In genomic region chr5:130996720-130997119, GRCh38 we compare ENCODE assay signal across 8 cellular contexts.
DNase-seq lines count a peak whose midpoint lies in the region; ATAC-seq, FAIRE-seq and TF ChIP-seq lines count a peak whose summit lies in the region.
"Not testable (repeated sequence)": the region's sequence is repeated elsewhere in the genome, so short reads cannot be mapped to it uniquely, and the experiment has no call there.

No MANE protein-coding gene starts in this region.

- not testable (repeated sequence) for H2BK15ac ChIP-seq in H1 (ENCODE audit: low read length)

- not testable (repeated sequence) for H4K5ac ChIP-seq in H1 (ENCODE audit: insufficient read length, low read depth, low read length)

- not testable (repeated sequence) for H3K23ac ChIP-seq in H1 (ENCODE audit: insufficient read length)

- TF ChIP-seq RAD21 in HCT116 (IDR thresholded peaks at IDR 0.05; ENCODE audit: low read depth); GM12878 (IDR thresholded peaks at IDR 0.05; ENCODE audit: insufficient read depth, low read depth, low read length); H1 (IDR thresholded peaks at IDR 0.05 in 1 of 2, conservative IDR thresholded peaks at IDR 0.05 in 1 of 2; ENCODE audit: low read depth in 2 of 2, low read length in 2 of 2): not testable (repeated sequence)

- intact Hi-C loops in HCT116 (cut with micrococcal nuclease); GM12878 (cut with micrococcal nuclease; ENCODE audit: unreplicated experiment): not testable (repeated sequence)

- H2BK12ac ChIP-seq in H1 (ENCODE audit: low read depth, low read length) = not testable (repeated sequence)

- POLR2A ChIA-PET in HCT116 (lab: Charles Lee); H1 (lab: Charles Lee; ENCODE audit: partially characterized antibody): not testable (repeated sequence)
- POLR2A ChIA-PET in GM12878 (lab: Charles Lee) = interaction anchor here (0.7 kb wide), 1 partner anchor 267 kb away, joined by 3 read pairs; no protein-coding TSS in a partner anchor

- not testable (repeated sequence) for H3K27ac Mint-ChIP-seq in GM23338

- H3K14ac ChIP-seq in H1 (ENCODE audit: insufficient read length) = not testable (repeated sequence)

- not testable (repeated sequence) for TF ChIP-seq EP300 in GM12878 (IDR thresholded peaks at IDR 0.05; ENCODE audit: borderline replicate concordance in 1 of 2, control insufficient read depth in 1 of 2, low read depth in 2 of 2, low read length in 2 of 2); H1 (IDR thresholded peaks at IDR 0.05; ENCODE audit: borderline replicate concordance in 1 of 2, low read depth in 2 of 2, low read length in 2 of 2)

- H3K9ac ChIP-seq in HCT116 (ENCODE audit: low read length); GM12878 (ENCODE audit: control insufficient read depth, insufficient read depth, low read length); H1 (replicated peaks in 1 of 4; ENCODE audit: extremely low read depth in 1 of 4, low read depth in 3 of 4, low read length in 3 of 4): not testable (repeated sequence)

- not testable (repeated sequence) for H4K91ac ChIP-seq in H1 (replicated peaks; ENCODE audit: insufficient read length, low read length)

- H3K9me3 ChIP-seq in HCT116 (ENCODE audit: control insufficient read depth in 1 of 2, insufficient read depth in 1 of 2, low read depth in 1 of 2, low read length in 2 of 2); RWPE2 (ENCODE audit: severe bottlenecking); GM12878 (replicated peaks; ENCODE audit: control insufficient read depth, insufficient read depth, low read length); H1 (ENCODE audit: insufficient read depth in 2 of 2, low read depth in 1 of 2, low read length in 1 of 2): not testable (repeated sequence)

- TF ChIP-seq CTCF in C4-2B (conservative IDR thresholded peaks at IDR 0.05) = peak; percentile 40
- TF ChIP-seq CTCF in GM23338 (conservative IDR thresholded peaks at IDR 0.05; ENCODE audit: low read depth in 2 of 2) = peak in 1 of 2 experiments; percentile 42; a peak in 2 of 4 replicates
- not testable (repeated sequence) for TF ChIP-seq CTCF in HCT116 (IDR thresholded peaks at IDR 0.05 in 2 of 3, conservative IDR thresholded peaks at IDR 0.05 in 1 of 3; ENCODE audit: borderline replicate concordance in 1 of 3, insufficient read depth in 1 of 3, low read depth in 2 of 3, low read length in 2 of 3); GM12878 (IDR thresholded peaks at IDR 0.05 in 2 of 3, conservative IDR thresholded peaks at IDR 0.05 in 1 of 3; ENCODE audit: control insufficient read depth in 2 of 3, extremely low read depth in 1 of 3, insufficient read depth in 1 of 3, low read depth in 3 of 3, low read length in 3 of 3); H1 (IDR thresholded peaks at IDR 0.05; ENCODE audit: control extremely low read depth in 1 of 3, insufficient read depth in 1 of 3, low read depth in 1 of 3, low read length in 3 of 3)
- TF ChIP-seq CTCF in RWPE2 (IDR thresholded peaks at IDR 0.05; ENCODE audit: poor library complexity, severe bottlenecking) = peak; percentile 18
- TF ChIP-seq CTCF in VCaP (conservative IDR thresholded peaks at IDR 0.05) = 0 out of 2 replicates have a peak, but pooled peaks have one; percentile 10

- H3K79me2 ChIP-seq in GM23338 (replicated peaks; ENCODE audit: insufficient read depth); HCT116 (ENCODE audit: insufficient read depth, low read length); GM12878 (ENCODE audit: control insufficient read depth, insufficient read depth, low read length); H1 (ENCODE audit: control insufficient read depth in 1 of 2, insufficient read depth in 2 of 2, low read length in 2 of 2): not testable (repeated sequence)

- not testable (repeated sequence) for FAIRE-seq in GM12878 (lab: Jason Lieb, UNC)
- FAIRE-seq in H1 (lab: Jason Lieb, UNC) (peak; percentile 96), urothelium cell line (lab: Jason Lieb, UNC) (peak; percentile 50)

- H4K20me1 ChIP-seq in GM23338 (replicated peaks; ENCODE audit: insufficient read depth); HCT116 (ENCODE audit: insufficient read depth); GM12878 (ENCODE audit: control insufficient read depth, insufficient read depth); H1 (replicated peaks in 1 of 2; ENCODE audit: control insufficient read depth in 1 of 2, insufficient read depth in 2 of 2, low read length in 2 of 2): not testable (repeated sequence)

- H3K18ac ChIP-seq in H1 (ENCODE audit: extremely low read depth, low read length) = not testable (repeated sequence)

- H3K4me3 Mint-ChIP-seq in GM23338 = not testable (repeated sequence)

- H3K36me3 Mint-ChIP-seq in GM23338 (ENCODE audit: low read depth) = not testable (repeated sequence)

- H3K23me2 ChIP-seq in H1 (ENCODE audit: low read depth, low read length) = not testable (repeated sequence)

- not testable (repeated sequence) for H3K9me3 Mint-ChIP-seq in GM23338

- not testable (repeated sequence) for TF ChIP-seq POLR2A in HCT116 (IDR thresholded peaks at IDR 0.05; ENCODE audit: borderline replicate concordance, extremely low read depth, insufficient read depth, insufficient read length); GM12878 (IDR thresholded peaks at IDR 0.05; ENCODE audit: low read depth, low read length); H1 (IDR thresholded peaks at IDR 0.05; ENCODE audit: control extremely low read depth in 1 of 2, low read depth in 2 of 2, low read length in 2 of 2)

- peak; percentile 87 for ATAC-seq in GM23338
- peak; percentile 71 for ATAC-seq in HCT116
- ATAC-seq in RWPE2 (ENCODE audit: low read depth) = not testable (repeated sequence)
- ATAC-seq in GM12878 = peak; percentile 32; the same call in 1 of the 3 replicates

- not testable (repeated sequence) for DNase-seq in GM23338 (ENCODE audit: low spot score); HCT116 (ENCODE audit: low read depth, low spot score); RWPE2 (ENCODE audit: low spot score); GM12878 (ENCODE audit: low read depth, low spot score); H1 (ENCODE audit: low read depth in 1 of 2, low spot score in 2 of 2); urothelium cell line (ENCODE audit: low spot score)

- peaks cover 20% of the 10 kb centered on the region; the same call in 1 of the 2 replicates for H3K4me1 ChIP-seq in GM23338 (ENCODE audit: insufficient read depth)
- not testable (repeated sequence) for H3K4me1 ChIP-seq in HCT116 (ENCODE audit: control insufficient read depth in 1 of 2, insufficient read depth in 2 of 2, low read length in 2 of 2); RWPE2 (ENCODE audit: insufficient read depth, poor library complexity, severe bottlenecking); GM12878 (ENCODE audit: control insufficient read depth, insufficient read depth, low read length); H1 (replicated peaks in 1 of 4; ENCODE audit: control insufficient read depth in 3 of 4, insufficient read depth in 4 of 4, low read length in 3 of 4)

- H2BK120ac ChIP-seq in H1 (replicated peaks; ENCODE audit: low read depth, low read length) = not testable (repeated sequence)

- H3K9me2 ChIP-seq in GM23338 (ENCODE audit: insufficient read depth); HCT116 (ENCODE audit: insufficient read depth): not testable (repeated sequence)

- peaks cover 17% of the 10 kb centered on the region for H3K4me1 Mint-ChIP-seq in GM23338

- H3K27me3 Mint-ChIP-seq in GM23338 (ENCODE audit: insufficient read depth, low read depth, poor library complexity) = not testable (repeated sequence)

- H3K4me2 ChIP-seq in GM23338; HCT116 (ENCODE audit: low read length); GM12878 (ENCODE audit: control insufficient read depth, insufficient read depth); H1 (ENCODE audit: insufficient read depth in 1 of 2, low read depth in 2 of 2, low read length in 2 of 2): not testable (repeated sequence)

- H3K27ac ChIP-seq in C4-2B; GM23338 (ENCODE audit: low read depth); HCT116 (ENCODE audit: low read depth, low read length); RWPE2 (ENCODE audit: poor library complexity, severe bottlenecking); VCaP; GM12878 (ENCODE audit: control insufficient read depth, insufficient read depth); H1 (ENCODE audit: low read depth, low read length): not testable (repeated sequence)

- H2BK5ac ChIP-seq in H1 (ENCODE audit: low read depth, low read length) = not testable (repeated sequence)

- SMC1A ChIA-PET in GM12878 (lab: Charles Lee; ENCODE audit: uncharacterized antibody, unreplicated experiment) = interaction anchor here (0.6 kb wide), 1 partner anchor 1974 kb away, joined by 4 read pairs; no protein-coding TSS in a partner anchor

- not testable (repeated sequence) for H3K27me3 ChIP-seq in GM23338 (ENCODE audit: insufficient read depth); HCT116 (ENCODE audit: insufficient read depth, low read length); RWPE2 (ENCODE audit: insufficient read depth, poor library complexity, severe bottlenecking); GM12878 (replicated peaks in 1 of 2; ENCODE audit: control insufficient read depth in 2 of 2, insufficient read depth in 2 of 2, low read length in 1 of 2); H1 (replicated peaks in 1 of 4; ENCODE audit: control insufficient read depth in 3 of 4, extremely low read depth in 1 of 4, insufficient read depth in 3 of 4, low read length in 3 of 4)

- H3K79me1 ChIP-seq in H1 (ENCODE audit: low read depth, low read length) = not testable (repeated sequence)

- not testable (repeated sequence) for H2BK20ac ChIP-seq in H1 (ENCODE audit: low read length)

- not testable (repeated sequence) for H2AFZ ChIP-seq in GM23338; HCT116 (ENCODE audit: low read depth, low read length, poor library complexity, severe bottlenecking); GM12878 (ENCODE audit: control insufficient read depth, low read depth, low read length); H1 (ENCODE audit: low read length)

- not testable (repeated sequence) for H3K4ac ChIP-seq in H1 (replicated peaks; ENCODE audit: insufficient read length, low read depth, low read length)

- not testable (repeated sequence) for H3K56ac ChIP-seq in H1 (replicated peaks; ENCODE audit: insufficient read length, low read depth, low read length)

- RAD21 ChIA-PET in HCT116 (lab: Charles Lee; ENCODE audit: low non-redundant PET in 1 of 2, low total read pairs in 2 of 2, uncharacterized antibody in 2 of 2, unreplicated experiment in 2 of 2) = not testable (repeated sequence)
- RAD21 ChIA-PET in GM12878 (lab: Charles Lee; ENCODE audit: unreplicated experiment) = interaction anchor here (0.7 kb wide), 1 partner anchor 593 kb away, joined by 4 read pairs; no protein-coding TSS in a partner anchor

- H3K4me3 ChIP-seq in GM23338; HCT116 (replicated peaks in 1 of 2; ENCODE audit: low read depth in 1 of 2, low read length in 2 of 2); RWPE2 (ENCODE audit: severe bottlenecking); GM12878; H1 (ENCODE audit: extremely low read depth in 1 of 4, insufficient read depth in 2 of 4, low read depth in 3 of 4, low read length in 4 of 4): not testable (repeated sequence)

- H3F3A ChIP-seq in GM23338 (replicated peaks; ENCODE audit: low read depth) = not testable (repeated sequence)

- H4K8ac ChIP-seq in H1 (ENCODE audit: extremely low read depth, insufficient read depth, low read length) = not testable (repeated sequence)

- in situ Hi-C loops in GM12878 (cut with MboI) = not testable (repeated sequence)

- CTCF ChIA-PET in HCT116 (lab: Charles Lee) (interaction anchor here (0.9 kb wide), 1 partner anchor 125 kb away, joined by 4 read pairs; no protein-coding TSS in a partner anchor), GM12878 (lab: Yijun Ruan, JAX) (interaction anchor here (0.6 to 0.7 kb wide), 2 partner anchors 917 to 1186 kb away, joined by 3 read pairs; no protein-coding TSS in a partner anchor), H1 (lab: Charles Lee; ENCODE audit: partially characterized antibody) (interaction anchor here (0.6 to 1.2 kb wide), 7 partner anchors 9 to 1608 kb away, joined by 3 to 4 read pairs (median 3); no protein-coding TSS in a partner anchor)

- H3K36me3 ChIP-seq in GM23338 (ENCODE audit: insufficient read depth); HCT116 (ENCODE audit: control insufficient read depth in 1 of 2, insufficient read depth in 2 of 2, low read length in 2 of 2); RWPE2 (ENCODE audit: low read depth); GM12878 (ENCODE audit: control insufficient read depth in 2 of 2, insufficient read depth in 2 of 2, low read length in 1 of 2); H1 (ENCODE audit: control insufficient read depth in 2 of 4, insufficient read depth in 4 of 4, low read length in 3 of 4): not testable (repeated sequence)

- not testable (repeated sequence) for BruUV-seq in HCT116 (replicated peaks; lab: Mats Ljungman, UMichigan); GM12878 (replicated peaks; lab: Mats Ljungman, UMichigan)

- not testable (repeated sequence) for H2AK5ac ChIP-seq in H1 (ENCODE audit: low read depth, low read length)
